ENCODE assay signal across 11 cellular contexts in genomic region chr4:1795304-1796195, GRCh38. TPM values are rescaled to one million over a fixed set of nuclear protein-coding genes. Genes with fewer than 3 reads are reported as not detected.
DNase-seq lines count a peak whose midpoint lies in the region; ATAC-seq, FAIRE-seq and TF ChIP-seq lines count a peak whose summit lies in the region.
"Had no signal": no experiment of that assay in that cellular context is flagged by ENCODE, and none has a peak within 500 bp of the region (broad histone marks: within the 10 kb centered on the region; RNA-seq: fewer than 3 reads in every experiment).

No MANE protein-coding gene starts in this region.

- FAIRE-seq in K562 (lab: Jason Lieb, UNC): peak; percentile 6

- H3K9ac ChIP-seq in HUES6 (ENCODE audit: low read length) (peak overlapping the region; percentile 29), K562 (ENCODE audit: insufficient read depth in 1 of 2, low read depth in 2 of 2, low read length in 2 of 2) (peak overlapping the region; percentile 73 to 91; a peak in 3 of 4 replicates)
- H3K9ac ChIP-seq: SK-N-SH had no signal

- no peak overlapping the region; the same call in 1 of the 2 replicates for H3K27ac ChIP-seq in HUES6 (ENCODE audit: low read depth, low read length)
- peak overlapping the region; percentile 78 for H3K27ac ChIP-seq in K562 (ENCODE audit: extremely low read depth, low read depth, low read length)
- H3K27ac ChIP-seq in stomach: peak overlapping the region in 3 of 5 donors; percentile 14 to 73 (median 36)

- WGBS in K562 (ENCODE audit: insufficient coverage, low coverage, missing lambda C conversion rate): 26% methylated on average over 14 of the region's 32 CpGs
- WGBS in stomach, 5 donors: 13 to 20% (median 17%) methylated on average over 17 to 32 of the region's 32 CpGs

- DNase-seq in K562 (ENCODE audit: extremely low read depth in 1 of 4, low spot score in 3 of 4) (peak; percentile 78 to 89 (median 81)), left lobe of liver (ENCODE audit: low spot score) (peak; percentile 87), stomach (peak; percentile 48), NCI-H446 (lab: John Stamatoyannopoulos, UW) (no peak)
- no peak for DNase-seq in stimulated activated naive B cell treated with anti-CD40 and anti-IgM and Interleukin-4, amounts not matched to agents 10 μg/mL and 1 μg/mL and 100 μg/mL, for 72 hours
- DNase-seq: activated T-cell treated with anti-CD3 and anti-CD28 coated beads, Interleukin-2, amount 50 U/mL, for 4 hours; NCI-H1092; nucleus accumbens had no signal

- no peak for TF ChIP-seq RAD21 in K562 (CRISPR knock-in tag; conservative IDR thresholded peaks at IDR 0.05 in 1 of 2, IDR thresholded peaks at IDR 0.05 in 1 of 2)

- H3K9me3 ChIP-seq in HUES6 (ENCODE audit: control insufficient read depth, insufficient read depth, low read depth, low read length) (no peaks in the 10 kb centered on the region), K562 (replicated peaks; ENCODE audit: control insufficient read depth, insufficient read depth, low read depth, low read length) (no peaks in the 10 kb centered on the region), stomach (no peaks in the 10 kb centered on the region)
- H3K9me3 ChIP-seq: SK-N-SH had no signal

- H4K20me1 ChIP-seq in K562 (replicated peaks; ENCODE audit: control insufficient read depth, insufficient read depth, low read length): peaks cover 20% of the 10 kb centered on the region

- in situ Hi-C loops in K562 (cut with MboI): no loop called here

- no peaks in the 10 kb centered on the region for H3K9me3 Mint-ChIP-seq in stimulated activated naive B cell treated with anti-CD40 and anti-IgM and Interleukin-4, amounts not matched to agents 10 μg/mL and 1 μg/mL and 100 μg/mL, for 72 hours
- H3K9me3 Mint-ChIP-seq: activated T-cell treated with anti-CD3 and anti-CD28 coated beads, Interleukin-2, amount 50 U/mL, for 4 hours had no signal

- H3K79me2 ChIP-seq in K562 (ENCODE audit: control insufficient read depth, insufficient read depth, low read length): peaks cover 48% of the 10 kb centered on the region

- peaks cover 7% of the 10 kb centered on the region for H3K9me1 ChIP-seq in K562 (ENCODE audit: control insufficient read depth, insufficient read depth, low read length)

- H3K27ac Mint-ChIP-seq in stimulated activated naive B cell treated with anti-CD40 and anti-IgM and Interleukin-4, amounts not matched to agents 10 μg/mL and 1 μg/mL and 100 μg/mL, for 72 hours: no peak overlapping the region

- TF ChIP-seq CTCF in K562 (IDR thresholded peaks at IDR 0.05 in 2 of 3, conservative IDR thresholded peaks at IDR 0.05 in 1 of 3; ENCODE audit: insufficient read depth in 2 of 3, low read depth in 1 of 3, low read length in 3 of 3) (no peak), stomach (IDR thresholded peaks at IDR 0.05) (no peak)

- no peak for TF ChIP-seq EP300 in K562 (IDR thresholded peaks at IDR 0.05; ENCODE audit: low read length)
- no peak for TF ChIP-seq EP300 in stomach (IDR thresholded peaks at IDR 0.05)

- CTCF ChIA-PET in K562 (lab: Yijun Ruan, JAX; ENCODE audit: low intra/inter-chr PET ratio): no interaction called here

- BruUV-seq in K562 (replicated peaks; lab: Mats Ljungman, UMichigan): TSS peak; percentile 32

- peak; percentile 64 for ATAC-seq in K562
- ATAC-seq in left lobe of liver: peak; percentile 69
- ATAC-seq in HG02623 (IDR thresholded peaks at IDR 0.05; ENCODE audit: unreplicated experiment): no peak
- no peak for ATAC-seq in stimulated activated naive B cell treated with anti-CD40 and anti-IgM and Interleukin-4, amounts not matched to agents 10 μg/mL and 1 μg/mL and 100 μg/mL, for 72 hours (replicated peaks)

- H3K36me3 ChIP-seq in HUES6 (ENCODE audit: control insufficient read depth, insufficient read depth, low read length) (peaks cover 11% of the 10 kb centered on the region), K562 (ENCODE audit: control insufficient read depth, insufficient read depth, low read length) (peaks cover 32% of the 10 kb centered on the region; the same call in 2 of the 3 replicates), stomach (no peaks in the 10 kb centered on the region)

- H3K4me1 Mint-ChIP-seq in stimulated activated naive B cell treated with anti-CD40 and anti-IgM and Interleukin-4, amounts not matched to agents 10 μg/mL and 1 μg/mL and 100 μg/mL, for 72 hours: peaks cover 6 to 9% of the 10 kb centered on the region in 2 donors

- H3K27me3 ChIP-seq in HUES6 (ENCODE audit: control insufficient read depth, insufficient read depth, low read length): peaks cover 40% of the 10 kb centered on the region
- H3K27me3 ChIP-seq in K562 (ENCODE audit: control insufficient read depth in 2 of 2, insufficient read depth in 2 of 2, low read length in 2 of 2): no peaks in the 10 kb centered on the region
- H3K27me3 ChIP-seq in stomach: peaks cover 8 to 80% (median 36%) of the 10 kb centered on the region in 3 donors

- POLR2A ChIA-PET in K562 (lab: Yijun Ruan, JAX): interaction anchor here (0.6 to 3.4 kb wide), 3 partner anchors 8 to 13 kb away, joined by 3 to 17 read pairs (median 3); no protein-coding TSS in a partner anchor

- intact Hi-C loops in K562 (cut with micrococcal nuclease) (no loop called here), stomach (cut with DNase I; ENCODE audit: low total_unique reads) (no loop called here)

- no peaks in the 10 kb centered on the region for H3K36me3 Mint-ChIP-seq in stimulated activated naive B cell treated with anti-CD40 and anti-IgM and Interleukin-4, amounts not matched to agents 10 μg/mL and 1 μg/mL and 100 μg/mL, for 72 hours

- H2AFZ ChIP-seq in K562 (ENCODE audit: low read depth, low read length): no peak overlapping the region

- H3K4me1 ChIP-seq in HUES6 (ENCODE audit: control insufficient read depth, insufficient read depth, low read length) (peaks cover 15% of the 10 kb centered on the region), K562 (replicated peaks in 1 of 2; ENCODE audit: control insufficient read depth in 2 of 2, insufficient read depth in 2 of 2, low read length in 2 of 2) (peaks cover 3 to 75% of the 10 kb centered on the region in 2 experiments; a peak in 3 of 5 replicates), stomach (peaks cover 25 to 40% (median 30%) of the 10 kb centered on the region in 4 donors)

- TF ChIP-seq POLR2A in K562 (conservative IDR thresholded peaks at IDR 0.05): no peak
- TF ChIP-seq POLR2A in stomach (IDR thresholded peaks at IDR 0.05): no peak

- H3K4me2 ChIP-seq in K562 (ENCODE audit: insufficient read depth, low read length): peak overlapping the region; percentile 78

- H3K4me3 ChIP-seq in HUES6 (ENCODE audit: low read depth, low read length) (peak overlapping the region; percentile 93), K562 (peak overlapping the region; percentile 67), stomach (peak overlapping the region; percentile 52 to 64 (median 58))

- H3K27me3 Mint-ChIP-seq in stimulated activated naive B cell treated with anti-CD40 and anti-IgM and Interleukin-4, amounts not matched to agents 10 μg/mL and 1 μg/mL and 100 μg/mL, for 72 hours: peaks cover 30 to 60% of the 10 kb centered on the region in 2 donors

- H3K4me3 Mint-ChIP-seq in stimulated activated naive B cell treated with anti-CD40 and anti-IgM and Interleukin-4, amounts not matched to agents 10 μg/mL and 1 μg/mL and 100 μg/mL, for 72 hours: peak overlapping the region in 1 of 2 donors; percentile 54

TF ChIP-seq in K562, 482 proteins besides CTCF, POLR2A, EP300 and RAD21 (continues in another document):
- 0 out of 2 replicates have a peak, but pooled peaks have one; percentile 0 for TF ChIP-seq ZBTB7A (IDR thresholded peaks at IDR 0.05; ENCODE audit: borderline replicate concordance, control insufficient read depth, low read depth, low read length)
- 0 out of 2 replicates have a peak, but pooled peaks have one; percentile 29 for TF ChIP-seq ETS1 (conservative IDR thresholded peaks at IDR 0.05; ENCODE audit: control insufficient read depth, low read depth, low read length)
- TF ChIP-seq FIP1L1 (IDR thresholded peaks at IDR 0.05; ENCODE audit: low read depth, low read length, poor library complexity, severe bottlenecking): peak; percentile 1
- TF ChIP-seq POLR2H (tag; IDR thresholded peaks at IDR 0.05; ENCODE audit: low read depth): no peak
- TF ChIP-seq NEUROD1 (IDR thresholded peaks at IDR 0.05; ENCODE audit: borderline replicate concordance, low read depth, low read length, partially characterized antibody): no peak

RNA-seq across cellular contexts. Expression of gene FGFR3, which starts 2.5 kb away (rescaled TPM):
- 54.4 and 166 TPM in 2 replicates for total RNA-seq in K562 (2011; cell fraction: chromatin; rRNA removed; ENCODE audit: low replicate concordance)
- 200 and 208 TPM in 2 replicates for total RNA-seq in K562 (2011; cell fraction: nucleolus; rRNA removed)
- 76.8 and 80.7 TPM in 2 replicates for total RNA-seq in K562 (2011; cell fraction: nucleoplasm; rRNA removed)
- 39.9 and 43.8 TPM in 2 replicates for total RNA-seq in K562 (2014; rRNA removed)
- total RNA-seq in K562 (2014; rRNA removed; fragmentation: Illumina TruSeq; extraction: Trizol): 6.3 and 6.5 TPM in 2 replicates
- 12.7 and 14.1 TPM in 2 replicates for total RNA-seq in K562 (2015; rRNA removed; fragmentation: Illumina TruSeq; extraction: Trizol)
- 47.8 and 60.4 TPM in 2 replicates for total RNA-seq in K562 (2021)
- 20.4 and 21.7 TPM in 2 replicates for polyA plus RNA-seq in K562 (2011; rRNA removed)
- 18.7 and 54.2 TPM in 2 replicates for polyA plus RNA-seq in K562 (2011; cell fraction: cytosol; rRNA removed)
- 176 and 334 TPM in 2 replicates for polyA plus RNA-seq in K562 (2011; cell fraction: nucleus; rRNA removed)
- 15.0 and 22.4 TPM in 2 replicates for polyA plus RNA-seq in K562 (2012)
- polyA plus RNA-seq in K562 (2014; fragmentation: Illumina TruSeq; extraction: Trizol): 8.4 and 22.9 TPM in 2 replicates
- 1 to 10 TPM; 1.2 to 1.7 TPM for polyA plus RNA-seq in K562 (2014; fragmentation: Nextera tagmentation; extraction: Ambion mirVana)
- 48.9 and 51.5 TPM in 2 replicates for polyA plus RNA-seq in K562 (2014; rRNA removed)
- polyA minus RNA-seq in K562 (2011; rRNA and poly(A)+ RNA removed): 3.9 and 9.3 TPM in 2 replicates
- polyA minus RNA-seq in K562 (2011; cell fraction: cytosol; rRNA and poly(A)+ RNA removed): 30.2 and 37.6 TPM in 2 replicates
- 59.1 and 74.0 TPM in 2 replicates for polyA minus RNA-seq in K562 (2011; cell fraction: nucleus; rRNA and poly(A)+ RNA removed)
- total RNA-seq in left lobe of liver: 48.5 TPM
- 100 to 1,000 TPM in 1 of 5 donors, 10 to 100 TPM in 4; 20.0 to 530 (median 30.3) TPM for total RNA-seq in stomach
- polyA plus RNA-seq in stomach: 10 to 100 TPM in 1 of 3 donors, 1 to 10 TPM in 2; 1.2 to 84.1 (median 2.7) TPM

Comparison
In these comparisons a context has a peak if more than half of its experiments do, and no peak if none do; other contexts are left out.
1. ATAC-seq: peak in K562 (single experiment) and left lobe of liver (single experiment); none in HG02623 (single experiment) and stimulated activated naive B cell treated with anti-CD40 and anti-IgM and Interleukin-4, amounts not matched to agents 10 μg/mL and 1 μg/mL and 100 μg/mL, for 72 hours (0 of 2).
2. DNase-seq: peak in K562 (4 of 4), left lobe of liver (single experiment) and stomach (single experiment); none in NCI-H446 (0 of 2) and stimulated activated naive B cell treated with anti-CD40 and anti-IgM and Interleukin-4, amounts not matched to agents 10 μg/mL and 1 μg/mL and 100 μg/mL, for 72 hours (single experiment).
3. Peak in every context shown above with its lines, with median percentiles within 50 percentile points of each other: H3K4me3 ChIP-seq.